In the genomic region with DNA sequence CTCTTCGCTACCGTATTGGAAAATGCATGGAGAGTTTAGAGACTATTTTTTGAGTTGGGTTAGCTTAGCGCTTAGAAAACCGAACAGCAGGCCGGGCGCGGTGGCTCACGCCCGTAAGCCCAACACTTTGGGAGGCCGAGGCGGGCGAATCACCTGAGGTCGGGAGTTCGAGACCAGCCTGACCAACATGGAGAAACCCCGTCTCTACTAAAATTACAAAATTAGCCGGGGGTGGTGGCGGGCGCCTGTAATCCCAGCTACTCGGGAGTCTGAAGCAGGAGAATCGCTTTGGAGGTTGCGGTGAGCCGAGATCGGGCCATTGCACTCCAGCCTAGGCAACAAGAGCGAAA, we compare ENCODE assay signal across 6 cellular contexts. TPM values are rescaled to one million over a fixed set of nuclear protein-coding genes. Genes with fewer than 3 reads are reported as not detected.
DNase-seq lines count a peak whose midpoint lies in the region; ATAC-seq, FAIRE-seq and TF ChIP-seq lines count a peak whose summit lies in the region.
"Not testable (repeated sequence)": the region's sequence is repeated elsewhere in the genome, so short reads cannot be mapped to it uniquely, and the experiment has no call there.
"Had no signal": no experiment of that assay in that cellular context is flagged by ENCODE, and none has a peak within 500 bp of the region (broad histone marks: within the 10 kb centered on the region; RNA-seq: fewer than 3 reads in every experiment).

No MANE protein-coding gene starts in this region.

- CTCF ChIA-PET in activated CD8-positive, alpha-beta T cell treated with anti-CD3 and anti-CD28 coated beads for 36 hours (lab: Charles Lee), result interaction anchor here (1.2 to 1.8 kb wide), 2 partner anchors 41 to 372 kb away, joined by 3 to 4 read pairs; no protein-coding TSS in a partner anchor

- not testable (repeated sequence) for TF ChIP-seq CTCF in activated CD8-positive, alpha-beta T cell treated with anti-CD3 and anti-CD28 coated beads for 36 hours (IDR thresholded peaks at IDR 0.05); kidney (IDR thresholded peaks at IDR 0.05; ENCODE audit: borderline replicate concordance, extremely low read depth, insufficient read depth)

- not testable (repeated sequence) for H3K27me3 ChIP-seq in HUES64 (ENCODE audit: insufficient read depth, low read length); duodenal mucosa (ENCODE audit: control insufficient read depth in 1 of 2, insufficient read depth in 2 of 2, low read length in 2 of 2)

- peak overlapping the region; percentile 73 for H3K4me3 ChIP-seq in HUES64 (ENCODE audit: low read length)
- peak overlapping the region; percentile 89 to 93 for H3K4me3 ChIP-seq in duodenal mucosa (ENCODE audit: low read depth in 1 of 2, low read length in 2 of 2)
- H3K4me3 ChIP-seq in kidney (ENCODE audit: low read length in 2 of 2), result peak overlapping the region; percentile 65 to 85

- peaks cover 10% of the 10 kb centered on the region for H3K36me3 Mint-ChIP-seq in activated CD8-positive, alpha-beta T cell treated with anti-CD3 and anti-CD28 coated beads for 36 hours (ENCODE audit: low read depth)

- H3K4me1 ChIP-seq in HUES64 (ENCODE audit: insufficient read depth, low read length); duodenal mucosa (ENCODE audit: control insufficient read depth in 1 of 2, insufficient read depth in 2 of 2, low read length in 2 of 2); kidney (ENCODE audit: control insufficient read depth in 1 of 2, insufficient read depth in 1 of 2, low read depth in 1 of 2, low read length in 2 of 2): not testable (repeated sequence)

- H3K4me3 Mint-ChIP-seq in activated CD8-positive, alpha-beta T cell treated with anti-CD3 and anti-CD28 coated beads for 36 hours, result peak overlapping the region; percentile 94

- H3K36me3 ChIP-seq in HUES64 (ENCODE audit: insufficient read depth, low read length), result peaks cover 10% of the 10 kb centered on the region
- H3K36me3 ChIP-seq in duodenal mucosa (ENCODE audit: control insufficient read depth in 1 of 2, insufficient read depth in 2 of 2, low read length in 2 of 2); kidney (ENCODE audit: control insufficient read depth in 1 of 2, insufficient read depth in 2 of 2, low read length in 2 of 2): not testable (repeated sequence)

- not testable (repeated sequence) for H3K9me3 Mint-ChIP-seq in activated CD8-positive, alpha-beta T cell treated with anti-CD3 and anti-CD28 coated beads for 36 hours

- POLR2A ChIA-PET in activated CD8-positive, alpha-beta T cell treated with anti-CD3 and anti-CD28 coated beads for 36 hours (lab: Charles Lee), result interaction anchor here (0.6 to 1.5 kb wide), 5 partner anchors 9 to 239 kb away, joined by 3 to 5 read pairs (median 3); partner anchors contain the start of gene NAA60

- intact Hi-C loops in activated CD8-positive, alpha-beta T cell treated with anti-CD3 and anti-CD28 coated beads for 36 hours (cut with micrococcal nuclease), result loop anchor here (10.0 kb wide), 2 partner anchors 73 to 317 kb away; partner anchors contain the start of genes NLRC3 and OR1F1
- intact Hi-C loops in kidney (cut with DNase I); posterior vena cava (cut with DNase I): not testable (repeated sequence)

- not testable (repeated sequence) for FAIRE-seq in kidney (lab: Jason Lieb, UNC)

- ATAC-seq in activated CD8-positive, alpha-beta T cell treated with anti-CD3 and anti-CD28 coated beads for 36 hours, result not testable (repeated sequence)

- H3K9ac ChIP-seq in HUES64 (ENCODE audit: low read depth, low read length) (peak overlapping the region; percentile 73), duodenal mucosa (ENCODE audit: low read depth in 1 of 2, low read length in 2 of 2) (peak overlapping the region; percentile 67 to 74), kidney (ENCODE audit: low read length in 2 of 2) (peak overlapping the region; percentile 57 to 69)

- not testable (repeated sequence) for H3K9me3 ChIP-seq in HUES64 (ENCODE audit: insufficient read depth, low read depth, low read length); duodenal mucosa (ENCODE audit: control insufficient read depth in 1 of 2, low read length in 2 of 2); kidney (ENCODE audit: control insufficient read depth in 1 of 2, low read length in 2 of 2)

- H3K27ac Mint-ChIP-seq in activated CD8-positive, alpha-beta T cell treated with anti-CD3 and anti-CD28 coated beads for 36 hours, result peak overlapping the region; percentile 93

- H3K27ac ChIP-seq in HUES64 (ENCODE audit: low read depth, low read length), result peak overlapping the region; percentile 73; the same call in 1 of the 2 replicates
- H3K27ac ChIP-seq in duodenal mucosa (ENCODE audit: low read depth, low read length); kidney (ENCODE audit: low read depth in 2 of 2, low read length in 2 of 2): not testable (repeated sequence)

- H3K27me3 Mint-ChIP-seq in activated CD8-positive, alpha-beta T cell treated with anti-CD3 and anti-CD28 coated beads for 36 hours, result not testable (repeated sequence)

- 21% methylated on average over 23 of the region's 24 CpGs for WGBS in HUES64

- DNase-seq in activated CD8-positive, alpha-beta T cell treated with anti-CD3 and anti-CD28 coated beads for 36 hours, result not testable (repeated sequence)
- DNase-seq in kidney (peak; percentile 60), posterior vena cava (ENCODE audit: low spot score) (peak; percentile 76)

- H3K4me1 Mint-ChIP-seq in activated CD8-positive, alpha-beta T cell treated with anti-CD3 and anti-CD28 coated beads for 36 hours (ENCODE audit: low read depth), result peaks cover 52% of the 10 kb centered on the region

RNA-seq across cellular contexts. Expression of gene CLUAP1, which starts 0.6 kb away (rescaled TPM):
- 11.1 TPM for polyA plus RNA-seq in HUES64 (2013, experiment 1 of 2)
- 17.8 TPM for polyA plus RNA-seq in HUES64 (2013, experiment 2 of 2)
- 10 to 100 TPM; 10.5 to 11.8 TPM for total RNA-seq in activated CD8-positive, alpha-beta T cell treated with anti-CD3 and anti-CD28 coated beads for 36 hours
- 44.8 TPM for total RNA-seq in kidney
- 39.3 TPM for polyA plus RNA-seq in kidney (ENCODE audit: insufficient read depth, low read depth, low replicate concordance)
- total RNA-seq in posterior vena cava, result 10 to 100 TPM; 20.9 to 25.8 TPM

RNA-seq across cellular contexts. Expression of gene C16orf90, which starts 6.1 kb away (rescaled TPM):
- not detected for polyA plus RNA-seq in HUES64 (2013, experiment 1 of 2)
- polyA plus RNA-seq in HUES64 (2013, experiment 2 of 2), result not detected
- not detected for total RNA-seq in activated CD8-positive, alpha-beta T cell treated with anti-CD3 and anti-CD28 coated beads for 36 hours
- total RNA-seq in kidney (not detected), posterior vena cava (not detected)
- not detected for polyA plus RNA-seq in kidney (ENCODE audit: insufficient read depth, low read depth, low replicate concordance)
- total RNA-seq: left ventricle myocardium superior had no signal

RNA-seq across cellular contexts. Expression of gene NAA60, which starts 57.9 kb away (rescaled TPM):
- 39.8 TPM for polyA plus RNA-seq in HUES64 (2013, experiment 1 of 2)
- polyA plus RNA-seq in HUES64 (2013, experiment 2 of 2), result 44.8 TPM
- 10 to 100 TPM; 24.6 TPM for total RNA-seq in activated CD8-positive, alpha-beta T cell treated with anti-CD3 and anti-CD28 coated beads for 36 hours
- total RNA-seq in kidney, result 51.6 TPM
- 66.6 TPM for polyA plus RNA-seq in kidney (ENCODE audit: insufficient read depth, low read depth, low replicate concordance)
- total RNA-seq in posterior vena cava, result 10 to 100 TPM; 28.3 to 33.6 TPM

RNA-seq across cellular contexts. Expression of gene ZNF597, which starts 58.1 kb away (rescaled TPM):
- 1.7 TPM for polyA plus RNA-seq in HUES64 (2013, experiment 1 of 2)
- polyA plus RNA-seq in HUES64 (2013, experiment 2 of 2), result 1.5 TPM
- total RNA-seq in activated CD8-positive, alpha-beta T cell treated with anti-CD3 and anti-CD28 coated beads for 36 hours, result 1 to 10 TPM; 1.6 to 1.8 TPM
- total RNA-seq in kidney (3.4 TPM), posterior vena cava (1 to 10 TPM; 2.5 TPM)
- 0.99 TPM for polyA plus RNA-seq in kidney (ENCODE audit: insufficient read depth, low read depth, low replicate concordance)
